Comparison of ENCODE assay signal across 9 cellular contexts in the genomic region with DNA sequence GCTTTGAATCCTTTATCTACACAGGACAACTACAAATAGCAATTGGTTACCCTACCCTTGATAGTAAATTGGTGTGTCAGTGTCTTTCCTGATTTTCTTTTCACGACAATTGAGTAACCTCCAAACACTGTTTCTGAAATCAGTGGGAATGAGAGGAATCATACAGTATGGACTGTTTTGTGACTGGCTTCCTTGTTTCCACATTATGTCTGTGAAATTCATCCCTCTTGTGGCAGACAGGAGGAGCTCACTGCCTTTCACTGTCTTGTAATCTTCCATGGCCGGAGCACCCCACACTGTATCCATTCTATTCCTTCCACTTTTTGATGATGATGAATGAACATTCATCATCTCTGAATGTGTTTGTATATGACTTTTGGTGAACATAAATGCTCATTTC.
DNase-seq lines count a peak whose midpoint lies in the region; ATAC-seq and TF ChIP-seq lines count a peak whose summit lies in the region.
"Had no signal": no experiment of that assay in that cellular context is flagged by ENCODE, and none has a peak within 500 bp of the region (broad histone marks: within the 10 kb centered on the region; RNA-seq: fewer than 3 reads in every experiment).

No MANE protein-coding gene starts in this region.

- peak; percentile 41 for TF ChIP-seq CTCF in AG09309 (IDR thresholded peaks at IDR 0.05; ENCODE audit: control insufficient read depth, insufficient read depth, low read depth, low read length, missing control alignments)
- peak; percentile 18 to 32 (median 27); a peak in 4 of 6 replicates for TF ChIP-seq CTCF in HCT116 (IDR thresholded peaks at IDR 0.05 in 2 of 3, conservative IDR thresholded peaks at IDR 0.05 in 1 of 3; ENCODE audit: borderline replicate concordance in 1 of 3, insufficient read depth in 1 of 3, low read depth in 2 of 3, low read length in 2 of 3)
- peak; percentile 22; the same call in 1 of the 2 replicates for TF ChIP-seq CTCF in WERI-Rb-1 (IDR thresholded peaks at IDR 0.05; ENCODE audit: low read depth, low read length)
- no peak for TF ChIP-seq CTCF in gastrocnemius medialis (IDR thresholded peaks at IDR 0.05 in 4 of 5, conservative IDR thresholded peaks at IDR 0.05 in 1 of 5)

- CTCF ChIA-PET in HCT116 (lab: Charles Lee) = interaction anchor here (1.4 kb wide), 1 partner anchor 41 kb away, joined by 4 read pairs; no protein-coding TSS in a partner anchor

- H3K27me3 ChIP-seq in HCT116 (ENCODE audit: insufficient read depth, low read length) = no peaks in the 10 kb centered on the region
- no peaks in the 10 kb centered on the region for H3K27me3 ChIP-seq in WERI-Rb-1 (ENCODE audit: insufficient read depth, low read depth, severe bottlenecking)
- H3K27me3 ChIP-seq in iPS DF 6.9 (ENCODE audit: control insufficient read depth, insufficient read depth, low read length) = no peaks in the 10 kb centered on the region
- H3K27me3 ChIP-seq in gastrocnemius medialis = no peaks in the 10 kb centered on the region
- H3K27me3 ChIP-seq: tibial nerve had no signal

- BruUV-seq in HCT116 (replicated peaks; lab: Mats Ljungman, UMichigan) = no TSS peak

- intact Hi-C loops in HCT116 (cut with micrococcal nuclease) = loop anchor here (10.0 kb wide), 1 partner anchor 93 kb away; no protein-coding TSS in a partner anchor
- intact Hi-C loops in gastrocnemius medialis (cut with DNase I; ENCODE audit: low total_unique reads) = no loop called here

- H3K27ac ChIP-seq in HCT116 (ENCODE audit: low read depth, low read length) (no peak overlapping the region), WERI-Rb-1 (no peak overlapping the region), iPS DF 6.9 (ENCODE audit: low read length) (no peak overlapping the region), gastrocnemius medialis (no peak overlapping the region)
- H3K27ac ChIP-seq: tibial nerve had no signal

- H3K4me1 Mint-ChIP-seq in activated T-cell treated with anti-CD3 and anti-CD28 coated beads, Interleukin-2, amount 50 U/mL, for 72 hours (ENCODE audit: low read depth) = peaks cover 15% of the 10 kb centered on the region

- H3K9ac ChIP-seq in HCT116 (ENCODE audit: low read length) = no peak overlapping the region

- TF ChIP-seq RAD21 in HCT116 (IDR thresholded peaks at IDR 0.05; ENCODE audit: low read depth) = peak; percentile 34

- peaks cover 11% of the 10 kb centered on the region for H3K27me3 Mint-ChIP-seq in activated T-cell treated with anti-CD3 and anti-CD28 coated beads, Interleukin-2, amount 50 U/mL, for 72 hours (ENCODE audit: low read depth)

- H3K9me3 Mint-ChIP-seq in activated T-cell treated with anti-CD3 and anti-CD28 coated beads, Interleukin-2, amount 50 U/mL, for 72 hours = no peaks in the 10 kb centered on the region

- H3K4me3 ChIP-seq in AG09309 (ENCODE audit: control insufficient read depth, low read depth, low read length) (no peak overlapping the region), HCT116 (replicated peaks in 1 of 2; ENCODE audit: low read depth in 1 of 2, low read length in 2 of 2) (no peak overlapping the region), WERI-Rb-1 (ENCODE audit: low read depth, low read length) (no peak overlapping the region), iPS DF 6.9 (ENCODE audit: low read length) (no peak overlapping the region), gastrocnemius medialis (no peak overlapping the region)
- H3K4me3 ChIP-seq: tibial nerve had no signal

- H3K79me2 ChIP-seq in HCT116 (ENCODE audit: insufficient read depth, low read length) = no peaks in the 10 kb centered on the region

- H3K4me1 ChIP-seq in HCT116 (ENCODE audit: control insufficient read depth in 1 of 2, insufficient read depth in 2 of 2, low read length in 2 of 2) = no peaks in the 10 kb centered on the region
- no peaks in the 10 kb centered on the region for H3K4me1 ChIP-seq in iPS DF 6.9 (ENCODE audit: control insufficient read depth, insufficient read depth, low read length)
- H3K4me1 ChIP-seq in gastrocnemius medialis = no peaks in the 10 kb centered on the region
- H3K4me1 ChIP-seq: tibial nerve had no signal

- no peak overlapping the region for H2AFZ ChIP-seq in HCT116 (ENCODE audit: low read depth, low read length, poor library complexity, severe bottlenecking)

- in situ Hi-C loops in gastrocnemius medialis (cut with MboI; ENCODE audit: low sequenced_read_pairs in 4 of 4) = no loop called here

- WGBS in iPS DF 6.9 (ENCODE audit: insufficient coverage, insufficient read length) = no CpG with 5 or more reads among the region's 2 CpGs

- no peaks in the 10 kb centered on the region for H4K20me1 ChIP-seq in HCT116 (ENCODE audit: insufficient read depth)

- DNase-seq in AG09309 (ENCODE audit: low read depth) = no peak
- no peak for DNase-seq in HCT116 (ENCODE audit: low read depth, low spot score)
- no peak for DNase-seq in WERI-Rb-1
- peak; percentile 13 for DNase-seq in iPS DF 6.9 (ENCODE audit: low read depth, low spot score)
- no peak for DNase-seq in activated T-cell treated with anti-CD3 and anti-CD28 coated beads, Interleukin-2, amount 50 U/mL, for 72 hours
- no peak for DNase-seq in gastrocnemius medialis
- DNase-seq in NCI-H510A treated with DMSO at 0.1 percent for 48 hours (lab: John Stamatoyannopoulos, UW) = no peak

- no peak for TF ChIP-seq POLR2A in HCT116 (IDR thresholded peaks at IDR 0.05; ENCODE audit: borderline replicate concordance, extremely low read depth, insufficient read depth, insufficient read length)
- TF ChIP-seq POLR2A in gastrocnemius medialis (IDR thresholded peaks at IDR 0.05) = no peak

- RAD21 ChIA-PET in HCT116 (lab: Charles Lee; ENCODE audit: low non-redundant PET in 1 of 2, low total read pairs in 2 of 2, uncharacterized antibody in 2 of 2, unreplicated experiment in 2 of 2) = no interaction called here

- no peak overlapping the region for H3K27ac Mint-ChIP-seq in activated T-cell treated with anti-CD3 and anti-CD28 coated beads, Interleukin-2, amount 50 U/mL, for 72 hours

- H3K9me3 ChIP-seq in HCT116 (ENCODE audit: control insufficient read depth in 1 of 2, insufficient read depth in 1 of 2, low read depth in 1 of 2, low read length in 2 of 2) = no peaks in the 10 kb centered on the region
- H3K9me3 ChIP-seq in WERI-Rb-1 (ENCODE audit: severe bottlenecking) = no peaks in the 10 kb centered on the region
- no peaks in the 10 kb centered on the region for H3K9me3 ChIP-seq in iPS DF 6.9 (ENCODE audit: control insufficient read depth, insufficient read depth, low read length)
- H3K9me3 ChIP-seq in gastrocnemius medialis = no peaks in the 10 kb centered on the region
- H3K9me3 ChIP-seq: tibial nerve had no signal

- H3K36me3 ChIP-seq in HCT116 (ENCODE audit: control insufficient read depth in 1 of 2, insufficient read depth in 2 of 2, low read length in 2 of 2) (no peaks in the 10 kb centered on the region), WERI-Rb-1 (no peaks in the 10 kb centered on the region), iPS DF 6.9 (ENCODE audit: control insufficient read depth, insufficient read depth, low read length) (no peaks in the 10 kb centered on the region), gastrocnemius medialis (no peaks in the 10 kb centered on the region)
- H3K36me3 ChIP-seq: tibial nerve had no signal

- POLR2A ChIA-PET in HCT116 (lab: Charles Lee) = no interaction called here

- no peaks in the 10 kb centered on the region for H3K36me3 Mint-ChIP-seq in activated T-cell treated with anti-CD3 and anti-CD28 coated beads, Interleukin-2, amount 50 U/mL, for 72 hours (ENCODE audit: insufficient read depth in 2 of 2)

- ATAC-seq in HCT116 (peak; percentile 83), GM19023 (IDR thresholded peaks at IDR 0.05; ENCODE audit: unreplicated experiment) (no peak), gastrocnemius medialis (no peak)
- no peak for ATAC-seq in activated T-cell treated with anti-CD3 and anti-CD28 coated beads, Interleukin-2, amount 50 U/mL, for 72 hours (replicated peaks in 1 of 2)

- no peak overlapping the region for H3K4me3 Mint-ChIP-seq in activated T-cell treated with anti-CD3 and anti-CD28 coated beads, Interleukin-2, amount 50 U/mL, for 72 hours

- H3K9me2 ChIP-seq in HCT116 (ENCODE audit: insufficient read depth) = no peaks in the 10 kb centered on the region

- H3K4me2 ChIP-seq in HCT116 (ENCODE audit: low read length) = no peak overlapping the region

TF ChIP-seq in HCT116, 20 proteins besides CTCF, POLR2A, EP300 and RAD21 (continues in another document):
- TF ChIP-seq, protein P1, sequence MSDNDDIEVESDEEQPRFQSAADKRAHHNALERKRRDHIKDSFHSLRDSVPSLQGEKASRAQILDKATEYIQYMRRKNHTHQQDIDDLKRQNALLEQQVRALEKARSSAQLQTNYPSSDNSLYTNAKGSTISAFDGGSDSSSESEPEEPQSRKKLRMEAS (IDR thresholded peaks at IDR 0.05) = no peak
- TF ChIP-seq, protein P2, sequence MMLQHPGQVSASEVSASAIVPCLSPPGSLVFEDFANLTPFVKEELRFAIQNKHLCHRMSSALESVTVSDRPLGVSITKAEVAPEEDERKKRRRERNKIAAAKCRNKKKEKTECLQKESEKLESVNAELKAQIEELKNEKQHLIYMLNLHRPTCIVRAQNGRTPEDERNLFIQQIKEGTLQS (IDR thresholded peaks at IDR 0.05) = no peak
- no peak for TF ChIP-seq EZH2 (IDR thresholded peaks at IDR 0.05)
- TF ChIP-seq SP1 (IDR thresholded peaks at IDR 0.05; ENCODE audit: low read depth) = no peak
- no peak for TF ChIP-seq EGR1 (IDR thresholded peaks at IDR 0.05; ENCODE audit: low read depth)
- TF ChIP-seq EZH2phosphoT487 (IDR thresholded peaks at IDR 0.05; ENCODE audit: borderline replicate concordance) = no peak
- no peak for TF ChIP-seq YY1 (IDR thresholded peaks at IDR 0.05; ENCODE audit: extremely low read depth, insufficient replicate concordance, low read depth, low read length)
- TF ChIP-seq ZNF274 (IDR thresholded peaks at IDR 0.05; ENCODE audit: low read depth, low read length) = no peak
- no peak for TF ChIP-seq ZFX (IDR thresholded peaks at IDR 0.05)

Comparison
In these comparisons a context has a peak if more than half of its experiments do, and no peak if none do; other contexts are left out.
1. CTCF ChIP-seq: peak in AG09309 (single experiment), HCT116 (3 of 3) and WERI-Rb-1 (single experiment); none in gastrocnemius medialis (0 of 5).